9 cellular contexts compared by ENCODE assay signal in genomic region chr17:42673885-42674754, GRCh38. TPM values are rescaled to one million over a fixed set of nuclear protein-coding genes. Genes with fewer than 3 reads are reported as not detected.
DNase-seq lines count a peak whose midpoint lies in the region; ATAC-seq and TF ChIP-seq lines count a peak whose summit lies in the region.
"Had no signal": no experiment of that assay in that cellular context is flagged by ENCODE, and none has a peak within 500 bp of the region (broad histone marks: within the 10 kb centered on the region; RNA-seq: fewer than 3 reads in every experiment).

No MANE protein-coding gene starts in this region.

- H3K4me3 Mint-ChIP-seq in progenitor cell of endocrine pancreas (ENCODE audit: low read depth), result peak overlapping the region; percentile 57

- TF ChIP-seq CTCF in C4-2B (conservative IDR thresholded peaks at IDR 0.05) (no peak; the same call in 1 of the 2 replicates), WI38 (IDR thresholded peaks at IDR 0.05; ENCODE audit: low read depth, low read length) (peak; percentile 55), gastroesophageal sphincter (IDR thresholded peaks at IDR 0.05) (peak in 3 of 4 experiments; percentile 40 to 66 (median 44)), progenitor cell of endocrine pancreas (IDR thresholded peaks at IDR 0.05; ENCODE audit: unreplicated experiment) (peak; percentile 55)

- WGBS in gastroesophageal sphincter (ENCODE audit: low coverage in 1 of 2), 2 donors, result 40 to 50% methylated on average over 1 of the region's 32 CpGs

- ATAC-seq in gastroesophageal sphincter (no peak), GM21619 (IDR thresholded peaks at IDR 0.05; ENCODE audit: unreplicated experiment) (no peak), HG03025 (IDR thresholded peaks at IDR 0.05; ENCODE audit: low FRiP score, unreplicated experiment) (no peak)

- TF ChIP-seq EP300 in gastroesophageal sphincter (IDR thresholded peaks at IDR 0.05), result no peak

- DNase-seq in H7 (peak; percentile 95), progenitor cell of endocrine pancreas (ENCODE audit: low spot score, unreplicated experiment) (no peak)
- DNase-seq in stimulated activated CD4-positive, alpha-beta T cell treated with anti-CD3 and anti-CD28 coated beads, Interleukin-2, amount 100 ng/mL, for 24 hours, result no peak

- H3K4me3 ChIP-seq in H7 (ENCODE audit: insufficient read depth, low read depth, low read length) (peak overlapping the region; percentile 20; the same call in 1 of the 2 replicates), WI38 (ENCODE audit: low read depth, low read length) (peak overlapping the region; percentile 86), gastroesophageal sphincter (peak overlapping the region; percentile 77 to 81)
- H3K4me3 ChIP-seq: SJSA1 had no signal

- H3K27me3 ChIP-seq in H7 (ENCODE audit: control insufficient read depth, insufficient read depth, low read length) (peaks cover 48% of the 10 kb centered on the region), gastroesophageal sphincter (no peaks in the 10 kb centered on the region)
- H3K27me3 ChIP-seq: SJSA1 had no signal

- H3K27ac ChIP-seq in C4-2B (peak overlapping the region; percentile 96), gastroesophageal sphincter (peak overlapping the region in 3 of 4 donors; percentile 94 to 99 (median 98))
- H3K27ac ChIP-seq: SJSA1 had no signal

- peaks cover 16% of the 10 kb centered on the region for H3K36me3 Mint-ChIP-seq in progenitor cell of endocrine pancreas (ENCODE audit: insufficient read depth)

- TF ChIP-seq POLR2A in gastroesophageal sphincter (IDR thresholded peaks at IDR 0.05), result peak in 1 of 2 donors; percentile 1

- peaks cover 38% of the 10 kb centered on the region for H3K27me3 Mint-ChIP-seq in progenitor cell of endocrine pancreas

- peaks cover 15% of the 10 kb centered on the region for H3K4me1 Mint-ChIP-seq in progenitor cell of endocrine pancreas (ENCODE audit: low read depth)

- H3K4me1 ChIP-seq in gastroesophageal sphincter, result peaks cover 2 to 83% (median 28%) of the 10 kb centered on the region in 3 donors

- no peak overlapping the region for H3K27ac Mint-ChIP-seq in progenitor cell of endocrine pancreas

- H3K9me3 ChIP-seq in gastroesophageal sphincter, result no peaks in the 10 kb centered on the region
- H3K9me3 ChIP-seq: SJSA1 had no signal

- no peaks in the 10 kb centered on the region for H3K9me3 Mint-ChIP-seq in progenitor cell of endocrine pancreas (ENCODE audit: low read depth)

- H3K36me3 ChIP-seq in H7 (replicated peaks; ENCODE audit: control insufficient read depth, insufficient read depth, low read length) (peaks cover 3% of the 10 kb centered on the region), gastroesophageal sphincter (peaks cover 0 to 47% of the 10 kb centered on the region in 2 donors)

RNA-seq across cellular contexts. Expression of gene PLEKHH3, which starts 2.7 kb away (rescaled TPM):
- total RNA-seq in H7 (2014; rRNA removed; shearing (Covaris generic)), result 37.2 and 47.2 TPM in 2 replicates
- total RNA-seq in gastroesophageal sphincter (10 to 100 TPM; 13.7 to 40.8 (median 23.4) TPM), progenitor cell of endocrine pancreas (14.1 and 16.2 TPM in 2 replicates)

RNA-seq across cellular contexts. Expression of gene CCR10, which starts 7.5 kb away (rescaled TPM):
- total RNA-seq in H7 (2014; rRNA removed; shearing (Covaris generic)), result 4.8 and 6.2 TPM in 2 replicates
- 1 to 10 TPM; 1.0 to 4.6 (median 1.5) TPM for total RNA-seq in gastroesophageal sphincter
- 0.49 and 1.1 TPM in 2 replicates for total RNA-seq in progenitor cell of endocrine pancreas
- total RNA-seq: SJSA1 had no signal

RNA-seq across cellular contexts. Expression of gene CNTNAP1, which starts 8.2 kb away (rescaled TPM):
- total RNA-seq in H7 (2014; rRNA removed; shearing (Covaris generic)), result 6.1 and 12.0 TPM in 2 replicates
- 10 to 100 TPM in 1 of 4 donors, 1 to 10 TPM in 3; 1.7 to 14.5 (median 9.1) TPM for total RNA-seq in gastroesophageal sphincter
- total RNA-seq in progenitor cell of endocrine pancreas, result 2.3 and 2.5 TPM in 2 replicates

RNA-seq across cellular contexts. Expression of gene TUBG2, which starts 15.0 kb away (rescaled TPM):
- total RNA-seq in H7 (2014; rRNA removed; shearing (Covaris generic)), result 15.0 and 20.5 TPM in 2 replicates
- total RNA-seq in gastroesophageal sphincter, result 10 to 100 TPM; 19.7 to 57.3 (median 33.7) TPM
- total RNA-seq in progenitor cell of endocrine pancreas, result 26.9 and 31.3 TPM in 2 replicates

Comparison
In these comparisons a context has a peak if more than half of its experiments do, and no peak if none do; other contexts are left out.
1. H3K4me3 ChIP-seq: peak in every context shown above with its lines; median percentile 86 in WI38; 79 in gastroesophageal sphincter; 20 in H7.